Comparison of ENCODE assay signal across 8 cellular contexts in genomic region chr20:33995053-33995816, GRCh38. TPM values are rescaled to one million over a fixed set of nuclear protein-coding genes. Genes with fewer than 3 reads are reported as not detected.
DNase-seq lines count a peak whose midpoint lies in the region; ATAC-seq and TF ChIP-seq lines count a peak whose summit lies in the region.

No MANE protein-coding gene starts in this region.

- ATAC-seq in Right ventricle myocardium superior (ENCODE audit: poor library complexity) = no peak
- no peak for ATAC-seq in activated B cell treated with CpG ODN at 0.5 μM for 24 hours (ENCODE audit: low read depth)
- no peak for ATAC-seq in GM21381 (IDR thresholded peaks at IDR 0.05; ENCODE audit: unreplicated experiment)
- no peak for ATAC-seq in GM18505 (IDR thresholded peaks at IDR 0.05; ENCODE audit: unreplicated experiment)
- no peak for ATAC-seq in HG03378 (IDR thresholded peaks at IDR 0.05; ENCODE audit: unreplicated experiment)

- H3K27me3 Mint-ChIP-seq in activated B cell treated with CpG ODN at 0.5 μM for 24 hours = no peaks in the 10 kb centered on the region

- peak overlapping the region; percentile 88 for H3K4me3 ChIP-seq in left ventricle myocardium inferior
- H3K4me3 ChIP-seq in iPS-18a (ENCODE audit: low read length) = peak overlapping the region; percentile 88
- H3K4me3 ChIP-seq in stomach = peak overlapping the region; percentile 75 to 96 (median 94)

- CTCF ChIA-PET in activated B cell treated with CpG ODN at 0.5 μM for 24 hours (lab: Charles Lee) = no interaction called here

- intact Hi-C loops in left ventricle myocardium inferior (cut with micrococcal nuclease) = no loop called here
- intact Hi-C loops in Right ventricle myocardium superior (cut with DNase I) = loop anchor here (2.0 to 5.0 kb wide), 2 partner anchors 42 to 74 kb away; no protein-coding TSS in a partner anchor
- intact Hi-C loops in activated B cell treated with CpG ODN at 0.5 μM for 24 hours (cut with micrococcal nuclease) = loop anchor here (2.0 to 10.0 kb wide), 4 partner anchors 28 to 1640 kb away; partner anchors contain the start of genes ASXL1, CDK5RAP1 and TP53INP2
- intact Hi-C loops in stomach (cut with DNase I; ENCODE audit: low total_unique reads) = loop anchor here (10.0 kb wide), 1 partner anchor 70 kb away; no protein-coding TSS in a partner anchor

- H3K36me3 Mint-ChIP-seq in activated B cell treated with CpG ODN at 0.5 μM for 24 hours (ENCODE audit: low read depth) = peaks cover 21% of the 10 kb centered on the region

- H3K27ac Mint-ChIP-seq in activated B cell treated with CpG ODN at 0.5 μM for 24 hours = peak overlapping the region; percentile 92

- no peak for TF ChIP-seq POLR2A in stomach (IDR thresholded peaks at IDR 0.05)
- no peak for TF ChIP-seq POLR2A in GM18505 (IDR thresholded peaks at IDR 0.05; ENCODE audit: borderline replicate concordance, extremely low read depth, insufficient read depth, insufficient read length)

- 6 to 12% (median 9%) methylated on average over 7 to 8 of the region's 8 CpGs for WGBS in stomach, 5 donors

- TF ChIP-seq CTCF in left ventricle myocardium inferior (IDR thresholded peaks at IDR 0.05; ENCODE audit: borderline replicate concordance) (no peak), activated B cell treated with CpG ODN at 0.5 μM for 24 hours (IDR thresholded peaks at IDR 0.05) (no peak), stomach (IDR thresholded peaks at IDR 0.05) (no peak)

- peak overlapping the region; percentile 88 for H3K9ac ChIP-seq in iPS-18a (ENCODE audit: low read length)

- H3K4me1 ChIP-seq in left ventricle myocardium inferior (peaks cover 77% of the 10 kb centered on the region), iPS-18a (ENCODE audit: control insufficient read depth, low read depth, low read length) (peaks cover 22% of the 10 kb centered on the region), stomach (peaks cover 53 to 77% (median 71%) of the 10 kb centered on the region in 4 donors)

- no peak for TF ChIP-seq EP300 in stomach (IDR thresholded peaks at IDR 0.05)

- no peaks in the 10 kb centered on the region for H3K9me3 ChIP-seq in left ventricle myocardium inferior (replicated peaks)
- no peaks in the 10 kb centered on the region for H3K9me3 ChIP-seq in iPS-18a (ENCODE audit: control insufficient read depth, low read depth, low read length)
- H3K9me3 ChIP-seq in stomach = no peaks in the 10 kb centered on the region

- H3K9me3 Mint-ChIP-seq in activated B cell treated with CpG ODN at 0.5 μM for 24 hours = no peaks in the 10 kb centered on the region

- H3K27me3 ChIP-seq in left ventricle myocardium inferior (ENCODE audit: low read depth) = no peaks in the 10 kb centered on the region
- H3K27me3 ChIP-seq in iPS-18a (ENCODE audit: control insufficient read depth, insufficient read depth, low read length) = no peaks in the 10 kb centered on the region
- H3K27me3 ChIP-seq in stomach = no peaks in the 10 kb centered on the region

- H3K36me3 ChIP-seq in left ventricle myocardium inferior = no peaks in the 10 kb centered on the region
- no peaks in the 10 kb centered on the region for H3K36me3 ChIP-seq in iPS-18a (ENCODE audit: control insufficient read depth, low read depth, low read length)
- H3K36me3 ChIP-seq in stomach = no peaks in the 10 kb centered on the region

- peak overlapping the region; percentile 95 for H3K4me3 Mint-ChIP-seq in activated B cell treated with CpG ODN at 0.5 μM for 24 hours

- no peak for DNase-seq in left ventricle myocardium inferior
- no peak for DNase-seq in Right ventricle myocardium superior
- DNase-seq in activated B cell treated with CpG ODN at 0.5 μM for 24 hours = no peak
- no peak for DNase-seq in stomach

- peaks cover 79% of the 10 kb centered on the region for H3K4me1 Mint-ChIP-seq in activated B cell treated with CpG ODN at 0.5 μM for 24 hours

- peak overlapping the region; percentile 99 for H3K27ac ChIP-seq in left ventricle myocardium inferior (replicated peaks)
- H3K27ac ChIP-seq in iPS-18a (ENCODE audit: low read length) = no peak overlapping the region
- peak overlapping the region in 4 of 5 donors; percentile 97 to 99 (median 98) for H3K27ac ChIP-seq in stomach

- POLR2A ChIA-PET in activated B cell treated with CpG ODN at 0.5 μM for 24 hours (lab: Charles Lee) = interaction anchor here (0.5 to 2.4 kb wide), 4 partner anchors 114 to 328 kb away, joined by 3 to 22 read pairs (median 10); partner anchors contain the start of genes ACTL10 and ZNF341

RNA-seq across cellular contexts. Expression of gene RALY, which starts 1.5 kb away (rescaled TPM):
- 107 TPM for total RNA-seq in left ventricle myocardium inferior
- 105 TPM for total RNA-seq in Right ventricle myocardium superior
- 116 and 117 TPM in 2 replicates for total RNA-seq in activated B cell treated with CpG ODN at 0.5 μM for 24 hours
- 100 to 1,000 TPM in 1 of 5 donors, 10 to 100 TPM in 4; 21.6 to 389 (median 67.4) TPM for total RNA-seq in stomach
- 100 to 1,000 TPM; 117 to 160 (median 129) TPM for polyA plus RNA-seq in stomach
